ENCODE assay signal across 8 cellular contexts in the genomic region with DNA sequence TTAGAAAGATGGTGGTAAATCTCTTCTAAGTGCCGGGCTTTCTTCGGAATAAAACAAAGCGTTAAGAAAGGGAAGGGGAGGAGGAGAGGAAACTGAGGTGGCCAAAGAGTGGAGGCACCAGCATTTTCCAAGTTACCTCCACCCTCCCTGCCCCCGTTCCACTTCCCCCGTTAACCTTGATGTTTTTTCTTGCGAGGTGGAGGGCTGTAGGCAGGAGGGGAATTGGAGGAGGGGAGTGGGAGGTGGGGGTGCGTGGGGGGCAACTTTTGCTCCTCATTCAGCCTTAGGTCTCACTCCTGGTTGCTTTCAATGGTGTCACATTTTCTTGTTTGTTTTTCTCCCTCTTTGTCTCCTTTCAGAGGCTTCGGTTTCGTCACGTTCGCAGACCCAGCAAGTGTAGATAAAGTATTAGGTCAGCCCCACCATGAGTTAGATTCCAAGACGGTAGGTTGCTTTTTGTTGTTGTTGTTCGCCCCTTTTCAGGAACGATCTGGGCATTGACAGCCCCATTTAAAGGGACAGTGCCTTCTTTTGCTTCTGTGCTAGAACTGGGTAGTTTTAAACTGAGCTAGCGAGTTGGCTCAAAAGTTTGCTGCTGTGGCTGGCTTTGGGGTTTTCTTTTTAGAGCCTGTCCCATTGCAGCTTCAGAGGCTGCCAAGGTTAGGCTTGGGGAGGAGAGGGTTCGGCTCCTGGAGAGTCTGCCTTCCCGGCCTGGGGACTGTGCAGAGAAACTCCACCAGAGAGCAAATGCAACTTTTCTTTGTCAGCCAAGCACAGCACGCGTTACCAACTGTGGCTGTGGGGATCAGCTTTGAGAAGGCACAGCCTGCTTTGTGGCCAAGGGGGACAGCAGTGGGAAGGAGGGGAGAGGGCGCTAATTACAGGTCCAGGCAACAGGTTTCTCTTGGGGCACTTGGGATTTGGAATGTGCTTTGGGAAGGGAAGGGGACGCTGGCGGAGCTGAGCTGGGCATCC. TPM values are rescaled to one million over a fixed set of nuclear protein-coding genes. Genes with fewer than 3 reads are reported as not detected.
DNase-seq lines count a peak whose midpoint lies in the region; ATAC-seq, FAIRE-seq and TF ChIP-seq lines count a peak whose summit lies in the region.

No MANE protein-coding gene starts in this region.

- intact Hi-C loops in left lung (cut with DNase I), result no loop called here

- H3K9me3 Mint-ChIP-seq in CD4-positive, CD25-positive, alpha-beta regulatory T cell, result peaks cover 0 to 1% (median 0%) of the 10 kb centered on the region in 7 donors
- no peaks in the 10 kb centered on the region for H3K9me3 Mint-ChIP-seq in astrocyte (ENCODE audit: unreplicated experiment)

- H3K27me3 ChIP-seq in CD4-positive, CD25-positive, alpha-beta regulatory T cell (ENCODE audit: control insufficient read depth, insufficient read depth, low read length), result no peaks in the 10 kb centered on the region
- H3K27me3 ChIP-seq in HUES6 (ENCODE audit: control insufficient read depth, insufficient read depth, low read length) (peaks cover 12% of the 10 kb centered on the region), astrocyte (ENCODE audit: insufficient read depth, low read length) (no peaks in the 10 kb centered on the region), left lung (peaks cover 0 to 9% of the 10 kb centered on the region in 2 donors), thymus (ENCODE audit: control insufficient read depth, insufficient read depth) (no peaks in the 10 kb centered on the region)

- H4K20me1 ChIP-seq in astrocyte (ENCODE audit: insufficient read depth, low read length), result peaks cover 31% of the 10 kb centered on the region

- H2AFZ ChIP-seq in astrocyte (ENCODE audit: low read depth, low read length), result peak overlapping the region; percentile 52

- peak overlapping the region; percentile 91 to 96 (median 93) for H3K27ac Mint-ChIP-seq in CD4-positive, CD25-positive, alpha-beta regulatory T cell
- peak overlapping the region; percentile 64 for H3K27ac Mint-ChIP-seq in astrocyte (ENCODE audit: unreplicated experiment)

- peaks cover 15% of the 10 kb centered on the region for H3K36me3 ChIP-seq in CD4-positive, CD25-positive, alpha-beta regulatory T cell (ENCODE audit: control insufficient read depth, insufficient read depth, low read length)
- peaks cover 21% of the 10 kb centered on the region for H3K36me3 ChIP-seq in HUES6 (ENCODE audit: control insufficient read depth, insufficient read depth, low read length)
- H3K36me3 ChIP-seq in astrocyte (ENCODE audit: insufficient read depth, low read length), result peaks cover 7% of the 10 kb centered on the region
- peaks cover 0 to 10% of the 10 kb centered on the region in 2 donors for H3K36me3 ChIP-seq in left lung
- peaks cover 7% of the 10 kb centered on the region for H3K36me3 ChIP-seq in thymus (ENCODE audit: control insufficient read depth, insufficient read depth)

- WGBS in thymus, result 2% methylated on average over 22 of the region's 22 CpGs

- peaks cover 27% of the 10 kb centered on the region for H3K36me3 Mint-ChIP-seq in CD4-positive, CD25-positive, alpha-beta regulatory T cell
- peaks cover 10% of the 10 kb centered on the region for H3K36me3 Mint-ChIP-seq in astrocyte (ENCODE audit: low read depth, unreplicated experiment)

- no peak for TF ChIP-seq CTCF in astrocyte (IDR thresholded peaks at IDR 0.05; ENCODE audit: insufficient read depth, low read depth, low read length)
- no peak for TF ChIP-seq CTCF in left lung (IDR thresholded peaks at IDR 0.05)

- no peak for ATAC-seq in CD4-positive, CD25-positive, alpha-beta regulatory T cell (ENCODE audit: low read depth in 2 of 2)
- no peak for ATAC-seq in left lung
- no peak for ATAC-seq in HG03432 (IDR thresholded peaks at IDR 0.05; ENCODE audit: unreplicated experiment)

- FAIRE-seq in astrocyte (lab: Jason Lieb, UNC), result no peak

- peaks cover 30% of the 10 kb centered on the region for H3K79me2 ChIP-seq in astrocyte (ENCODE audit: insufficient read depth, low read length)

- DNase-seq in CD4-positive, CD25-positive, alpha-beta regulatory T cell, result peak in 1 of 3 donors; percentile 20
- DNase-seq in astrocyte (ENCODE audit: low read depth) (no peak), left lung (no peak), NCI-H524 treated with DMSO at 0.1 percent for 48 hours (lab: John Stamatoyannopoulos, UW) (no peak), mesenteric fat pad (ENCODE audit: low spot score) (no peak)

- peak overlapping the region; percentile 96 to 100 (median 98) for H3K4me3 Mint-ChIP-seq in CD4-positive, CD25-positive, alpha-beta regulatory T cell
- peak overlapping the region; percentile 86 for H3K4me3 Mint-ChIP-seq in astrocyte (ENCODE audit: unreplicated experiment)

- peak overlapping the region; percentile 97 for H3K4me3 ChIP-seq in CD4-positive, CD25-positive, alpha-beta regulatory T cell (ENCODE audit: low read depth, low read length)
- H3K4me3 ChIP-seq in HUES6 (ENCODE audit: low read depth, low read length), result peak overlapping the region; percentile 53
- H3K4me3 ChIP-seq in astrocyte (ENCODE audit: insufficient read depth, low read depth, low read length), result peak overlapping the region; percentile 81
- H3K4me3 ChIP-seq in left lung, result peak overlapping the region; percentile 71 to 80
- H3K4me3 ChIP-seq in thymus (ENCODE audit: low read length), result peak overlapping the region; percentile 90

- H3K9me3 ChIP-seq in CD4-positive, CD25-positive, alpha-beta regulatory T cell (ENCODE audit: control insufficient read depth in 2 of 2, low read length in 2 of 2), result no peaks in the 10 kb centered on the region
- H3K9me3 ChIP-seq in HUES6 (ENCODE audit: control insufficient read depth, insufficient read depth, low read depth, low read length) (no peaks in the 10 kb centered on the region), astrocyte (ENCODE audit: insufficient read depth, low read depth, low read length) (no peaks in the 10 kb centered on the region), left lung (no peaks in the 10 kb centered on the region), thymus (ENCODE audit: control insufficient read depth) (no peaks in the 10 kb centered on the region)

- peak overlapping the region; percentile 83 for H3K27ac ChIP-seq in CD4-positive, CD25-positive, alpha-beta regulatory T cell (ENCODE audit: insufficient read depth, low read length, poor library complexity, severe bottlenecking)
- no peak overlapping the region for H3K27ac ChIP-seq in HUES6 (ENCODE audit: low read depth, low read length)
- peak overlapping the region; percentile 55 for H3K27ac ChIP-seq in astrocyte (ENCODE audit: low read depth, low read length)
- no peak overlapping the region for H3K27ac ChIP-seq in left lung
- H3K27ac ChIP-seq in thymus (ENCODE audit: low read depth), result peak overlapping the region; percentile 57

- H3K4me1 ChIP-seq in CD4-positive, CD25-positive, alpha-beta regulatory T cell (ENCODE audit: control insufficient read depth, insufficient read depth, low read length, poor library complexity, severe bottlenecking), result peaks cover 51% of the 10 kb centered on the region
- peaks cover 41% of the 10 kb centered on the region for H3K4me1 ChIP-seq in HUES6 (ENCODE audit: control insufficient read depth, insufficient read depth, low read length)
- peaks cover 8% of the 10 kb centered on the region for H3K4me1 ChIP-seq in astrocyte (ENCODE audit: insufficient read depth, low read length)
- H3K4me1 ChIP-seq in left lung, result peaks cover 8 to 34% of the 10 kb centered on the region in 2 donors
- peaks cover 19% of the 10 kb centered on the region for H3K4me1 ChIP-seq in thymus (ENCODE audit: control insufficient read depth, insufficient read depth, low read length)

- H3K27me3 Mint-ChIP-seq in CD4-positive, CD25-positive, alpha-beta regulatory T cell, result peaks cover 4% of the 10 kb centered on the region
- H3K27me3 Mint-ChIP-seq in astrocyte (ENCODE audit: low read depth, unreplicated experiment), result no peaks in the 10 kb centered on the region

- H3K9ac ChIP-seq in HUES6 (ENCODE audit: low read length) (peak overlapping the region; percentile 70), astrocyte (ENCODE audit: low read length) (peak overlapping the region; percentile 86)

- peaks cover 46 to 65% (median 56%) of the 10 kb centered on the region in 4 donors for H3K4me1 Mint-ChIP-seq in CD4-positive, CD25-positive, alpha-beta regulatory T cell
- peaks cover 17% of the 10 kb centered on the region for H3K4me1 Mint-ChIP-seq in astrocyte (ENCODE audit: low read depth, unreplicated experiment)

- H3K4me2 ChIP-seq in astrocyte (ENCODE audit: low read length), result peak overlapping the region; percentile 99

RNA-seq across cellular contexts. Expression of a gene that starts 1.9 kb away (rescaled TPM):
- 177 TPM for total RNA-seq in CD4-positive, CD25-positive, alpha-beta regulatory T cell
- polyA plus RNA-seq in CD4-positive, CD25-positive, alpha-beta regulatory T cell, result 1 to 10 TPM; 3.2 to 6.5 (median 3.3) TPM
- 53.7 and 67.9 TPM in 2 replicates for total RNA-seq in astrocyte
- 10 to 100 TPM; 35.0 to 45.1 TPM for total RNA-seq in left lung
- polyA plus RNA-seq in thymus, result 25.3 TPM
- total RNA-seq in mesenteric fat pad, result 28.0 TPM

Comparison
In these comparisons a context has a peak if more than half of its experiments do, and no peak if none do; other contexts are left out.
1. H3K27ac ChIP-seq: peak in CD4-positive, CD25-positive, alpha-beta regulatory T cell (single experiment), astrocyte (single experiment) and thymus (single experiment); none in HUES6 (single experiment) and left lung (0 of 2).
2. Peak in every context shown above with its lines, with median percentiles within 50 percentile points of each other: H3K4me3 ChIP-seq.